8 cellular contexts compared by ENCODE assay signal in the genomic region with DNA sequence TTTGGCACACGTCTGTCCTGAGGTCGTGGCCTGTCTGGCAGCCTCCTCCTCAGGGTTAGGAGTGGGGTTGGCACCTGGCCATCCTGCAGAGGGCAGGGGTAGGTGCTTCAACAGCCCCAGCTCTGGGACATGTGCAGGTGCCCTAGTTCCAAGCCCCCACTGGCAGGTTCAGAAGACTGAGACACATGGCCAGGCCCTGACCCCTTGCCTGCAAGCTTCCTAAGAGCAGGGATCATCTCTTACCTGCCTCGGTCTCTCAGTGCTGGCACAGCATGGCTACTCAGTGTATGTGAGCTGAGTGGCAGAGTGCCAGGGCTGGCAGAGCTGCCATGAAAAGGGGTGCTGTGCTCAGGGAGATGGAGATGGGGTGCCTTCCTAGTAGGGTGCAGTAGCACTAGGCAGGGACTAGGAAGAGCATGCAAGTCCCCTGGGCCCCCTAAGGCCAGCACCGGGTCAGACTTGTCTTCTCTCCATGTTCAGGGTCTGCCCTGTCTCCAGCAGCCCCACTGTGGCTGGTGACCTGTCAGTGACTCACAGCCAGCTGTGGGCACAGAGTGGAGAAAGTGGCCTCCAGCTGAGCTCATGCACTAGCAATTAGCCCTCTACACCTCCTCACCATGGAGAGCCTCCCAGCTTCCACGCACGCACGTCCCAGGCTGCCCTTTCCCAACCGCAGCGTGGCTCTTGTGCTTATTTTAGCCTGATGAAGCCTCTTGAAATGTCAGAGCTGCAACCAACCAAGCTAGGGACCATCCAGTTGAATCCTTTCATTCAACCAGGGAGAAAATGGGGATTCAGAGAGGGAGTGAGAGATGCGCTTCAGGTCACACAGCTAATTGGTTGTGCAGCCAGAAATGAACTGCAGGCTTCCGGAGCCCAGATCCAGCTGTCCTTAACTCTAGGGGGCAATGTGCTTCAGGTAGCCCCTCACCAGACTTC.
DNase-seq lines count a peak whose midpoint lies in the region; ATAC-seq, FAIRE-seq and TF ChIP-seq lines count a peak whose summit lies in the region.

No MANE protein-coding gene starts in this region.

- H3K4me1 Mint-ChIP-seq in endodermal cell, result peaks cover 30% of the 10 kb centered on the region

- H3K36me3 ChIP-seq in endodermal cell (ENCODE audit: control insufficient read depth, insufficient read depth, low read length), result no peaks in the 10 kb centered on the region
- H3K36me3 ChIP-seq in pancreas, result no peaks in the 10 kb centered on the region

- no peak overlapping the region for H3K4me3 Mint-ChIP-seq in endodermal cell

- H3K9me3 ChIP-seq in endodermal cell (ENCODE audit: control insufficient read depth, low read length), result no peaks in the 10 kb centered on the region
- no peaks in the 10 kb centered on the region for H3K9me3 ChIP-seq in pancreas

- DNase-seq in GM04503 (ENCODE audit: low read depth), result peak; percentile 92
- DNase-seq in NCI-H69 (lab: John Stamatoyannopoulos, UW), result peak; percentile 89
- peak; percentile 55 for DNase-seq in endodermal cell
- DNase-seq in pancreas, result peak in 2 of 6 donors; percentile 15 to 22
- no peak for DNase-seq in activated gamma-delta T cell treated with Interleukin-2 at 50 U/mL for 16 hours
- DNase-seq in NCI-H446 treated with DMSO at 0.1 percent for 48 hours (lab: John Stamatoyannopoulos, UW), result no peak

- peaks cover 8% of the 10 kb centered on the region for H3K4me1 ChIP-seq in endodermal cell (ENCODE audit: control insufficient read depth, insufficient read depth, low read length)
- H3K4me1 ChIP-seq in pancreas, result no peaks in the 10 kb centered on the region

- no peak for FAIRE-seq in pancreas (lab: Jason Lieb, UNC)

- WGBS in endodermal cell (ENCODE audit: insufficient coverage in 1 of 2, insufficient read length in 1 of 2), 2 experiments, result 86 to 89% methylated on average over 9 to 11 of the region's 11 CpGs
- WGBS in pancreas, 2 donors, result 77 to 79% methylated on average over 11 of the region's 11 CpGs

- no peaks in the 10 kb centered on the region for H3K27me3 ChIP-seq in endodermal cell (ENCODE audit: control insufficient read depth, insufficient read depth, low read length, poor library complexity, severe bottlenecking)
- H3K27me3 ChIP-seq in pancreas, result no peaks in the 10 kb centered on the region

- H3K27me3 Mint-ChIP-seq in endodermal cell (ENCODE audit: insufficient read depth), result peaks cover 7% of the 10 kb centered on the region

- intact Hi-C loops in pancreas (cut with DNase I), result no loop called here

- TF ChIP-seq CTCF in endodermal cell (conservative IDR thresholded peaks at IDR 0.05) (peak; percentile 52), pancreas (IDR thresholded peaks at IDR 0.05) (no peak)

- peak in 3 of 4 donors; percentile 46 to 56 (median 50) for ATAC-seq in pancreas
- no peak for ATAC-seq in HG03469 (IDR thresholded peaks at IDR 0.05; ENCODE audit: unreplicated experiment)
- no peak for ATAC-seq in HG03108 (IDR thresholded peaks at IDR 0.05; ENCODE audit: unreplicated experiment)

- H3K27ac Mint-ChIP-seq in endodermal cell, result no peak overlapping the region

- H3K27ac ChIP-seq in endodermal cell (ENCODE audit: low read depth, low read length) (no peak overlapping the region), pancreas (no peak overlapping the region)

- no peaks in the 10 kb centered on the region for H3K36me3 Mint-ChIP-seq in endodermal cell (ENCODE audit: low read depth)

- H3K9me3 Mint-ChIP-seq in endodermal cell, result no peaks in the 10 kb centered on the region

- H3K4me3 ChIP-seq in endodermal cell (ENCODE audit: low read length) (no peak overlapping the region), pancreas (no peak overlapping the region)

- H3K9ac ChIP-seq in endodermal cell (ENCODE audit: extremely low read depth, low read length, poor library complexity, severe bottlenecking), result no peak overlapping the region

Comparison
In these comparisons a context has a peak if more than half of its experiments do, and no peak if none do; other contexts are left out.
1. DNase-seq: peak in GM04503 (single experiment), NCI-H69 (single experiment) and endodermal cell (single experiment); none in activated gamma-delta T cell treated with Interleukin-2 at 50 U/mL for 16 hours (single experiment) and NCI-H446 treated with DMSO at 0.1 percent for 48 hours (single experiment).
2. ATAC-seq: peak in pancreas (3 of 4); none in HG03469 (single experiment) and HG03108 (single experiment).